2 cellular contexts compared by ENCODE assay signal in the genomic region with DNA sequence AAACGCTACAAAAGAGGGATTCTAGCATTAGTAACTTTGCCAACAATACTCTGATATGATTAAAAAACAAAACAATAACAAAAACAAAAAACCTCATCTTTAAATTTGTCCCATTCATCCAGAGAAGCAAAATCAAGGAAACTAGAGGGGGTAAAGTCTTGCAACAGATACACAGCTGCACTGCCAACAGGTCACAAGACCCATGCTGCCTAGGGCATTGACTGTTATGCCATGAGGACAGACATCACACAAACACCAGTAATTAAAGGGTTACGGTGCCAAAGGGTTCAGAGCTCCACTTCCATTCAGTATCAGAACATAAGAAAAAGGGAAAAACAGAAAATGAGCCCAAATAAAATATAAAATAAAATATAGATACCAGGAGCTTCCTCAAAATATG.
TF ChIP-seq lines count a peak whose summit lies in the region.

No MANE protein-coding gene starts in this region.

TF ChIP-seq in A549, 52 proteins besides CTCF, POLR2A, EP300 and RAD21:
- 0 out of 4 replicates have a peak, but pooled peaks of 1 of the 2 experiments have one; percentile 14 for TF ChIP-seq CEBPB (IDR thresholded peaks at IDR 0.05)
- TF ChIP-seq MAFK (IDR thresholded peaks at IDR 0.05; ENCODE audit: partially characterized antibody) = no peak

TF ChIP-seq in HepG2, 621 proteins besides CTCF, POLR2A, EP300 and RAD21:
- TF ChIP-seq RFXAP (CRISPR knock-in tag; IDR thresholded peaks at IDR 0.05; ENCODE audit: borderline replicate concordance) (no peak), ZFP37 (CRISPR knock-in tag; IDR thresholded peaks at IDR 0.05; ENCODE audit: borderline replicate concordance) (no peak), ZNF652 (CRISPR knock-in tag; IDR thresholded peaks at IDR 0.05; ENCODE audit: borderline replicate concordance, low read depth) (peak; percentile 93), CEBPB (IDR thresholded peaks at IDR 0.05; ENCODE audit: borderline replicate concordance, low read depth, low read length) (peak; percentile 35; the same call in 1 of the 2 replicates), ELF4 (CRISPR knock-in tag; IDR thresholded peaks at IDR 0.05; ENCODE audit: borderline replicate concordance) (0 out of 2 replicates have a peak, but pooled peaks have one; percentile 12)
- TF ChIP-seq, protein P1, sequence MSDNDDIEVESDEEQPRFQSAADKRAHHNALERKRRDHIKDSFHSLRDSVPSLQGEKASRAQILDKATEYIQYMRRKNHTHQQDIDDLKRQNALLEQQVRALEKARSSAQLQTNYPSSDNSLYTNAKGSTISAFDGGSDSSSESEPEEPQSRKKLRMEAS (IDR thresholded peaks at IDR 0.05) = 0 out of 2 replicates have a peak, but pooled peaks have one; percentile 6
- TF ChIP-seq, protein P2, sequence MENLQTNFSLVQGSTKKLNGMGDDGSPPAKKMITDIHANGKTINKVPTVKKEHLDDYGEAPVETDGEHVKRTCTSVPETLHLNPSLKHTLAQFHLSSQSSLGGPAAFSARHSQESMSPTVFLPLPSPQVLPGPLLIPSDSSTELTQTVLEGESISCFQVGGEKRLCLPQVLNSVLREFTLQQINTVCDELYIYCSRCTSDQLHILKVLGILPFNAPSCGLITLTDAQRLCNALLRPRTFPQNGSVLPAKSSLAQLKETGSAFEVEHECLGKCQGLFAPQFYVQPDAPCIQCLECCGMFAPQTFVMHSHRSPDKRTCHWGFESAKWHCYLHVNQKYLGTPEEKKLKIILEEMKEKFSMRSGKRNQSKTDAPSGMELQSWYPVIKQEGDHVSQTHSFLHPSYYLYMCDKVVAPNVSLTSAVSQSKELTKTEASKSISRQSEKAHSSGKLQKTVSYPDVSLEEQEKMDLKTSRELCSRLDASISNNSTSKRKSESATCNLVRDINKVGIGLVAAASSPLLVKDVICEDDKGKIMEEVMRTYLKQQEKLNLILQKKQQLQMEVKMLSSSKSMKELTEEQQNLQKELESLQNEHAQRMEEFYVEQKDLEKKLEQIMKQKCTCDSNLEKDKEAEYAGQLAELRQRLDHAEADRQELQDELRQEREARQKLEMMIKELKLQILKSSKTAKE (CRISPR knock-in tag; IDR thresholded peaks at IDR 0.05; ENCODE audit: borderline replicate concordance) = no peak
